9 cellular contexts compared by ENCODE assay signal in the genomic region with DNA sequence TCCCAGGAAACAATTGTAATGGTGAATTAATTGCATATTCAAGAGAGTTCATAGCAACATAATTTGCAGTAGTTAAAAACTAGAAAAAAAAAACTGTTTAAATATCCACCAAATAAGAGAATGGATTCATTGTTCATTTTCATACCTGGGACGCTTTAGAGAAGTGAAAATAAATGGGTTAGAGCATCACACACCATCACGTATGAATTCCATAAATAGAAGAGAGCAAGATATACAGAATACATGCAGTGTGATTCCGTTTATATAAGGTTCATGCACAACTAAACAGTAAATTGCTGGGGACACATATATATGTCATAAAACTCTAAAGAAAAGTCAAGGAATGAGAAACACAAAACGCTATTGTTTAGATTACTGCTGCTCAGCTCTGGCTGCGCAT.
"Had no signal": no experiment of that assay in that cellular context is flagged by ENCODE, and none has a peak within 500 bp of the region (broad histone marks: within the 10 kb centered on the region; RNA-seq: fewer than 3 reads in every experiment).

No MANE protein-coding gene starts in this region.

- FAIRE-seq: HTR-8/SVneo, K562 had no signal

- H3K9me3 ChIP-seq: HAP-1 had no signal

- H3K9me3 Mint-ChIP-seq: HFFc6 had no signal

- H3K27ac Mint-ChIP-seq: HFFc6 had no signal

- H3K4me3 ChIP-seq: HAP-1, K562 had no signal

- DNase-seq: GOT3, H7, HFFc6, IMR-90, KG1 had no signal

- H3K36me3 ChIP-seq: HAP-1 had no signal

- ATAC-seq: HCT116, K562 had no signal

- H3K4me3 Mint-ChIP-seq: HFFc6 had no signal

- H3K4me1 ChIP-seq: HAP-1 had no signal
